ENCODE assay signal across 18 cellular contexts in genomic region chr5:61176631-61177030, GRCh38. TPM values are rescaled to one million over a fixed set of nuclear protein-coding genes. Genes with fewer than 3 reads are reported as not detected.
A peak's percentile ranks its signal among the peaks of the same experiment; 100 is the strongest.
DNase-seq lines count a peak whose midpoint lies in the region; ATAC-seq, FAIRE-seq and TF ChIP-seq lines count a peak whose summit lies in the region.
"Had no signal": no experiment of that assay in that cellular context is flagged by ENCODE, and none has a peak within 500 bp of the region (broad histone marks: within the 10 kb centered on the region; RNA-seq: fewer than 3 reads in every experiment).

No MANE protein-coding gene starts in this region.

- H3K4me1 ChIP-seq in left ventricle myocardium inferior = peaks cover 4% of the 10 kb centered on the region
- H3K4me1 ChIP-seq in osteoblast (ENCODE audit: insufficient read depth, low read length) = no peaks in the 10 kb centered on the region
- H3K4me1 ChIP-seq: Caco-2 had no signal

- H3K27ac ChIP-seq in left ventricle myocardium inferior (replicated peaks) (no peak overlapping the region), osteoblast (ENCODE audit: low read depth, low read length) (no peak overlapping the region)
- H3K27ac ChIP-seq: BLaER1, C4-2B had no signal

- H3K9me3 ChIP-seq in left ventricle myocardium inferior (replicated peaks) = no peaks in the 10 kb centered on the region
- H3K9me3 ChIP-seq in osteoblast (ENCODE audit: low read depth, low read length) = no peaks in the 10 kb centered on the region
- H3K9me3 ChIP-seq: BLaER1, Caco-2 had no signal

- TF ChIP-seq CTCF in left ventricle myocardium inferior (IDR thresholded peaks at IDR 0.05; ENCODE audit: borderline replicate concordance) (no peak), bronchial epithelial cell (IDR thresholded peaks at IDR 0.05; ENCODE audit: insufficient read depth, low read length, severe bottlenecking) (no peak), osteoblast (IDR thresholded peaks at IDR 0.05; ENCODE audit: extremely low read depth, low read depth, low read length) (no peak)

- intact Hi-C loops in left ventricle myocardium superior (cut with micrococcal nuclease) (no loop called here), left ventricle myocardium inferior (cut with micrococcal nuclease) (loop anchor here (10.0 kb wide), 1 partner anchor 148 kb away; no protein-coding TSS in a partner anchor)

- no peaks in the 10 kb centered on the region for H4K20me1 ChIP-seq in osteoblast (ENCODE audit: insufficient read depth, low read length)
- H4K20me1 ChIP-seq: BLaER1 had no signal

- ATAC-seq in left ventricle myocardium superior = peak; percentile 60
- ATAC-seq in HG03432 (IDR thresholded peaks at IDR 0.05; ENCODE audit: unreplicated experiment) = no peak
- ATAC-seq: CD8-positive, alpha-beta T cell; GM23338; HCT116 had no signal

- H3K27me3 ChIP-seq in left ventricle myocardium inferior (ENCODE audit: low read depth) (no peaks in the 10 kb centered on the region), bronchial epithelial cell (ENCODE audit: control insufficient read depth, insufficient read depth, low read length) (no peaks in the 10 kb centered on the region), osteoblast (ENCODE audit: insufficient read depth, low read length) (no peaks in the 10 kb centered on the region)
- H3K27me3 ChIP-seq: BLaER1 had no signal

- FAIRE-seq in bronchial epithelial cell (lab: Jason Lieb, UNC) = peak; percentile 55
- FAIRE-seq: G401.6, GM12892 had no signal

- no peak overlapping the region for H2AFZ ChIP-seq in osteoblast (ENCODE audit: low read length)
- H2AFZ ChIP-seq: GM23338 had no signal

- no peaks in the 10 kb centered on the region for H3K79me2 ChIP-seq in osteoblast (ENCODE audit: insufficient read depth, low read length)

- no peak overlapping the region for H3K4me2 ChIP-seq in osteoblast (ENCODE audit: insufficient read depth, low read length)
- H3K4me2 ChIP-seq: BLaER1, GM23338 had no signal

- H3K4me3 ChIP-seq in left ventricle myocardium inferior (no peak overlapping the region), bronchial epithelial cell (ENCODE audit: low read depth, low read length) (no peak overlapping the region), osteoblast (ENCODE audit: insufficient read depth, low read length) (no peak overlapping the region)
- H3K4me3 ChIP-seq: BLaER1, GM23338 had no signal

- DNase-seq in left ventricle myocardium superior = no peak
- DNase-seq in left ventricle myocardium inferior = no peak
- DNase-seq in bronchial epithelial cell (ENCODE audit: low read depth) = no peak
- peak; percentile 6 for DNase-seq in osteoblast (ENCODE audit: insufficient read length, low spot score, missing footprints)
- DNase-seq in inferior parietal cortex (ENCODE audit: extremely low spot score) = no peak
- DNase-seq in hippocampal formation (lab: John Stamatoyannopoulos, UW) = no peak
- DNase-seq: Caco-2; CD4-positive, CD25-positive, alpha-beta regulatory T cell; CD8-positive, alpha-beta T cell; DND-41; H9 had no signal

- H3K36me3 ChIP-seq in left ventricle myocardium inferior = no peaks in the 10 kb centered on the region
- no peaks in the 10 kb centered on the region for H3K36me3 ChIP-seq in bronchial epithelial cell (ENCODE audit: control insufficient read depth, insufficient read depth, low read length)
- H3K36me3 ChIP-seq in osteoblast (ENCODE audit: insufficient read depth, low read length) = no peaks in the 10 kb centered on the region
- H3K36me3 ChIP-seq: BLaER1 had no signal

RNA-seq across cellular contexts. Expression of gene SMIM15, which starts 14.4 kb away (rescaled TPM):
- 18.3 TPM for total RNA-seq in left ventricle myocardium superior
- 23.3 TPM for total RNA-seq in left ventricle myocardium inferior
- total RNA-seq in bronchial epithelial cell = 104 and 110 TPM in 2 replicates
- 30.6 and 31.8 TPM in 2 replicates for total RNA-seq in osteoblast
